Comparison of ENCODE assay signal across 8 cellular contexts in genomic region chr9:97013151-97014132, GRCh38. TPM values are rescaled to one million over a fixed set of nuclear protein-coding genes. Genes with fewer than 3 reads are reported as not detected.
DNase-seq lines count a peak whose midpoint lies in the region; ATAC-seq and TF ChIP-seq lines count a peak whose summit lies in the region.
"Not testable (repeated sequence)": the region's sequence is repeated elsewhere in the genome, so short reads cannot be mapped to it uniquely, and the experiment has no call there.

No MANE protein-coding gene starts in this region.

- H3K4me1 ChIP-seq in left lung: not testable (repeated sequence)

- H3K27me3 ChIP-seq in BJ (ENCODE audit: control insufficient read depth, insufficient read depth, low read length); left lung: not testable (repeated sequence)

- CTCF ChIA-PET in BJ (lab: Yijun Ruan, JAX): not testable (repeated sequence)

- DNase-seq in BJ (ENCODE audit: low read depth) (peak; percentile 15), NCI-H526 treated with DMSO at 0.1 percent for 48 hours (lab: John Stamatoyannopoulos, UW) (peak; percentile 43), dermis blood vessel endothelial cell (peak; percentile 68), left lung (peak; percentile 75 to 88)
- DNase-seq in activated CD4-positive, alpha-beta T cell treated with anti-CD3 and anti-CD28 coated beads, Interleukin-2, amount 50 U/mL, for 24 hours (ENCODE audit: low read depth in 1 of 2, low spot score in 1 of 2): peak; percentile 40 to 68
- DNase-seq in stimulated activated CD4-positive, alpha-beta T cell treated with anti-CD3 and anti-CD28 coated beads, Interleukin-2, amount 100 ng/mL, for 4 hours (ENCODE audit: low read depth): peak; percentile 54

- not testable (repeated sequence) for H3K36me3 ChIP-seq in BJ (ENCODE audit: control insufficient read depth, insufficient read depth, low read length); left lung

- not testable (repeated sequence) for H3K9me3 ChIP-seq in left lung

- ATAC-seq in GM19351 (IDR thresholded peaks at IDR 0.05; ENCODE audit: unreplicated experiment) (peak; percentile 82), HG03460 (IDR thresholded peaks at IDR 0.05; ENCODE audit: unreplicated experiment) (peak; percentile 85), left lung (peak; percentile 98)

- H3K27ac ChIP-seq in left lung: peak overlapping the region; percentile 70 to 88

- POLR2A ChIA-PET in BJ (lab: Charles Lee): not testable (repeated sequence)

- intact Hi-C loops in left lung (cut with DNase I): not testable (repeated sequence)

- H3K4me3 ChIP-seq in BJ (ENCODE audit: low read depth, low read length) (peak overlapping the region; percentile 57), left lung (peak overlapping the region; percentile 40 to 52)

- not testable (repeated sequence) for TF ChIP-seq CTCF in BJ (IDR thresholded peaks at IDR 0.05; ENCODE audit: insufficient read depth, low read depth, low read length); left lung (IDR thresholded peaks at IDR 0.05)

RNA-seq across cellular contexts. Expression of gene CTSV, which starts 25.5 kb away (rescaled TPM):
- 0.32 and 0.47 TPM in 2 replicates for polyA plus RNA-seq in BJ (2011; rRNA removed)
- not detected in 2 replicates for polyA minus RNA-seq in BJ (2011; rRNA and poly(A)+ RNA removed)
- under 0.01 and 2.1 TPM in 2 replicates for total RNA-seq in dermis blood vessel endothelial cell
- 1 to 10 TPM in 1 of 2 donors, under 1 TPM in 1; 0.24 to 1.1 TPM for total RNA-seq in left lung

Comparison
In these comparisons a context has a peak if more than half of its experiments do, and no peak if none do; other contexts are left out.
1. Peak in every context shown above with its lines: DNase-seq, ATAC-seq, H3K4me3 ChIP-seq and H3K27ac ChIP-seq.
2. DNase-seq: peak in every context shown above with its lines; median percentile 82 in left lung; 68 in dermis blood vessel endothelial cell; 54 in activated CD4-positive, alpha-beta T cell treated with anti-CD3 and anti-CD28 coated beads, Interleukin-2, amount 50 U/mL, for 24 hours; 54 in stimulated activated CD4-positive, alpha-beta T cell treated with anti-CD3 and anti-CD28 coated beads, Interleukin-2, amount 100 ng/mL, for 4 hours; 43 in NCI-H526 treated with DMSO at 0.1 percent for 48 hours; 15 in BJ.